In the genomic region with DNA sequence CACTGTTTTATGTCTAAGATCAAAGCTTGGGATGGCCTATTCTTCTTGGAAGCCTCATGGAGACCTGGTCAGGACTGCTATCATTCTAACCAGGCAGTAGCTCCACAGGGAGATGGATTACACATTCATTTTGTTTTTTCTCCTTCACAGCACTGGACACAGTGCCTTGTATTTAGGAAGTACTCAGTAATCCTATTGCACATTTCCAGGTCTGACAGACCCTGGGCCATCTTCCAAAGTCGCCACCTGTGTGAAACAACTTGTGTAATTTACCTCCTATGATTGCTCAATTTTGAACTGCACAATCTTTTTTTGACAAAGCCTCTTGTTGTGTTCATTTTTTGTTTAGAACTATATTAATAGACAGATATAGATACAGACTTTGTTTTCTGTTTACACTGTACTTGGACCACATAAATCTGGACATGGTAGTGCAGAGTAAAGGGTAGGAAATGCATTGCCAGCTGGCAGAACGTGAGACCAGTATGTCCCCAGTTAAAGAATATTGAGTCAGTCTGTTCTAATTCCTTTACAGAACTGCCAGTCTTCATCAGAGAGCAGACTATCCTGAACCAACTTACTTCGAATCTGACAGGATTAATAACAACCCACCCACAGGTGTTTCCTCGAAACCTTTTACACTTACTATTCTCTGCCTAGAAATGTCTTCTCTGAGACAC, we compare ENCODE assay signal across 16 cellular contexts.
DNase-seq lines count a peak whose midpoint lies in the region; ATAC-seq and TF ChIP-seq lines count a peak whose summit lies in the region.
"Had no signal": no experiment of that assay in that cellular context is flagged by ENCODE, and none has a peak within 500 bp of the region (broad histone marks: within the 10 kb centered on the region; RNA-seq: fewer than 3 reads in every experiment).

No MANE protein-coding gene starts in this region.

- in situ Hi-C loops in mammary epithelial cell (cut with MboI; ENCODE audit: low sequenced_read_pairs in 2 of 2) (no loop called here), GM13976 (cut with MboI; ENCODE audit: low sequenced_read_pairs, unreplicated experiment) (no loop called here)

- H3K27ac Mint-ChIP-seq in MCF 10A (ENCODE audit: low read depth, unreplicated experiment): no peak overlapping the region
- H3K27ac Mint-ChIP-seq: CD8-positive, alpha-beta memory T cell had no signal

- POLR2A ChIA-PET in MCF 10A (lab: Yijun Ruan, JAX): interaction anchor here (1.0 to 1.9 kb wide), 2 partner anchors 11 to 18 kb away, joined by 3 to 9 read pairs; no protein-coding TSS in a partner anchor

- no peak overlapping the region for H3K4me3 Mint-ChIP-seq in MCF 10A (ENCODE audit: unreplicated experiment)
- H3K4me3 Mint-ChIP-seq: CD8-positive, alpha-beta memory T cell had no signal

- H3K27me3 ChIP-seq in mammary epithelial cell (ENCODE audit: insufficient read depth, low read length) (no peaks in the 10 kb centered on the region), right lobe of liver (no peaks in the 10 kb centered on the region), uterus (no peaks in the 10 kb centered on the region)
- H3K27me3 ChIP-seq: BLaER1 had no signal

- peaks cover 37% of the 10 kb centered on the region for H3K9me3 Mint-ChIP-seq in MCF 10A (ENCODE audit: unreplicated experiment)

- TF ChIP-seq CTCF in MCF 10A (IDR thresholded peaks at IDR 0.05; ENCODE audit: unreplicated experiment) (no peak), mammary epithelial cell (conservative IDR thresholded peaks at IDR 0.05 in 1 of 2, IDR thresholded peaks at IDR 0.05 in 1 of 2; ENCODE audit: extremely low read depth in 1 of 2, insufficient read depth in 1 of 2, low read depth in 1 of 2, low read length in 2 of 2) (no peak), right lobe of liver (IDR thresholded peaks at IDR 0.05) (no peak), uterus (IDR thresholded peaks at IDR 0.05) (no peak), GM13976 (IDR thresholded peaks at IDR 0.05; ENCODE audit: borderline replicate concordance, control extremely low read depth, extremely low read depth, insufficient read depth, missing control alignments) (no peak)

- no peaks in the 10 kb centered on the region for H3K9me3 ChIP-seq in mammary epithelial cell (replicated peaks; ENCODE audit: insufficient read depth, low read length)
- H3K9me3 ChIP-seq in right lobe of liver: no peaks in the 10 kb centered on the region
- no peaks in the 10 kb centered on the region for H3K9me3 ChIP-seq in uterus
- H3K9me3 ChIP-seq: BLaER1, Caco-2 had no signal

- H3K27me3 Mint-ChIP-seq in MCF 10A (ENCODE audit: insufficient read depth, unreplicated experiment): no peaks in the 10 kb centered on the region
- H3K27me3 Mint-ChIP-seq: CD8-positive, alpha-beta memory T cell had no signal

- 48% methylated on average over 4 of the region's 4 CpGs for WGBS in mammary epithelial cell (ENCODE audit: low coverage, missing lambda C conversion rate)
- 32% methylated on average over 4 of the region's 4 CpGs for WGBS in right lobe of liver (ENCODE audit: insufficient coverage, low coverage, low lambda C conversion rate, missing lambda C conversion rate)

- no peaks in the 10 kb centered on the region for H4K20me1 ChIP-seq in mammary epithelial cell (ENCODE audit: insufficient read depth, low read length)
- H4K20me1 ChIP-seq: BLaER1 had no signal

- H3K36me3 ChIP-seq in mammary epithelial cell (ENCODE audit: insufficient read depth, low read length): no peaks in the 10 kb centered on the region
- H3K36me3 ChIP-seq in right lobe of liver: no peaks in the 10 kb centered on the region
- H3K36me3 ChIP-seq in uterus: no peaks in the 10 kb centered on the region
- H3K36me3 ChIP-seq: BLaER1 had no signal

- no peaks in the 10 kb centered on the region for H3K4me1 Mint-ChIP-seq in MCF 10A (ENCODE audit: insufficient read depth, unreplicated experiment)
- H3K4me1 Mint-ChIP-seq: CD8-positive, alpha-beta memory T cell had no signal

- H3K4me2 ChIP-seq in mammary epithelial cell (ENCODE audit: insufficient read depth, low read depth, low read length): no peak overlapping the region
- H3K4me2 ChIP-seq: BLaER1 had no signal

- TF ChIP-seq POLR2A in right lobe of liver (IDR thresholded peaks at IDR 0.05) (no peak), uterus (IDR thresholded peaks at IDR 0.05) (no peak)

- H3K27ac ChIP-seq in mammary epithelial cell (ENCODE audit: insufficient read depth, low read depth, low read length): no peak overlapping the region
- H3K27ac ChIP-seq in right lobe of liver: no peak overlapping the region
- H3K27ac ChIP-seq in uterus: no peak overlapping the region
- H3K27ac ChIP-seq: BLaER1, GM23248 had no signal

- BruUV-seq in MCF 10A (replicated peaks; lab: Mats Ljungman, UMichigan) (no TSS peak), mammary epithelial cell (replicated peaks; lab: Mats Ljungman, UMichigan) (no TSS peak)

- CTCF ChIA-PET in MCF 10A (lab: Yijun Ruan, JAX): interaction anchor here (0.6 to 1.0 kb wide), 2 partner anchors 16 to 295 kb away, joined by 3 read pairs; no protein-coding TSS in a partner anchor
- CTCF ChIA-PET in mammary epithelial cell (lab: Charles Lee; ENCODE audit: low non-redundant PET): no interaction called here

- no peak overlapping the region for H3K9ac ChIP-seq in mammary epithelial cell (ENCODE audit: insufficient read depth, low read length)
- H3K9ac ChIP-seq: BLaER1, GM23248 had no signal

- H3K4me3 ChIP-seq in mammary epithelial cell (replicated peaks in 1 of 3; ENCODE audit: insufficient read depth in 1 of 3, low read depth in 2 of 3, low read length in 3 of 3) (no peak overlapping the region), right lobe of liver (no peak overlapping the region), uterus (no peak overlapping the region)
- H3K4me3 ChIP-seq: BLaER1, GM23248 had no signal

- H3K4me1 ChIP-seq in mammary epithelial cell (ENCODE audit: insufficient read depth, low read length) (no peaks in the 10 kb centered on the region), right lobe of liver (peaks cover 0 to 11% (median 0%) of the 10 kb centered on the region in 4 donors), uterus (no peaks in the 10 kb centered on the region)
- H3K4me1 ChIP-seq: BLaER1, Caco-2 had no signal

- ATAC-seq in right lobe of liver: peak; percentile 89 to 98 (median 97)

- no peak overlapping the region for H2AFZ ChIP-seq in mammary epithelial cell (ENCODE audit: low read depth, low read length)
- H2AFZ ChIP-seq: GM23248 had no signal

- intact Hi-C loops in MCF 10A (cut with micrococcal nuclease): no loop called here
- intact Hi-C loops in mammary epithelial cell (cut with micrococcal nuclease): no loop called here
- intact Hi-C loops in right lobe of liver (cut with DNase I): no loop called here
- intact Hi-C loops in uterus (cut with DNase I; ENCODE audit: low total_unique reads): no loop called here

- H3K36me3 Mint-ChIP-seq in MCF 10A (ENCODE audit: insufficient read depth, unreplicated experiment): no peaks in the 10 kb centered on the region
- H3K36me3 Mint-ChIP-seq: CD8-positive, alpha-beta memory T cell had no signal

- dilution Hi-C loops in mammary epithelial cell (cut with HindIII; ENCODE audit: low sequenced_read_pairs): no loop called here

- peak; percentile 81 for DNase-seq in MCF 10A (ENCODE audit: unreplicated experiment)
- no peak for DNase-seq in mammary epithelial cell
- peak; percentile 66 for DNase-seq in cerebellum (ENCODE audit: low spot score)
- peak; percentile 73 to 82 (median 75) for DNase-seq in right lobe of liver
- DNase-seq in uterus: peak; percentile 17 to 22
- no peak for DNase-seq in cortex of kidney (lab: John Stamatoyannopoulos, UW)
- DNase-seq in GM13976 (ENCODE audit: low spot score): no peak
- no peak for DNase-seq in HCEC 1CT
- DNase-seq: 8988T; AML-193; Caco-2; CD8-positive, alpha-beta memory T cell; DND-41; GF-D8; GM23248 had no signal

- H3K79me2 ChIP-seq in mammary epithelial cell (ENCODE audit: insufficient read depth, low read length): no peaks in the 10 kb centered on the region

Comparison
In these comparisons a context has a peak if more than half of its experiments do, and no peak if none do; other contexts are left out.
1. DNase-seq: peak in MCF 10A (single experiment), cerebellum (single experiment), right lobe of liver (3 of 3) and uterus (2 of 2); none in mammary epithelial cell (single experiment), cortex of kidney (single experiment), GM13976 (single experiment) and HCEC 1CT (single experiment).